In genomic region chr20:45593498-45593897, GRCh38 we compare ENCODE assay signal across 37 cellular contexts. TPM values are rescaled to one million over a fixed set of nuclear protein-coding genes. Genes with fewer than 3 reads are reported as not detected.
"Had no signal": no experiment of that assay in that cellular context is flagged by ENCODE, and none has a peak within 500 bp of the region (broad histone marks: within the 10 kb centered on the region; RNA-seq: fewer than 3 reads in every experiment).

No MANE protein-coding gene starts in this region.

- H3K4me1 ChIP-seq: adrenal gland, ascending aorta, body of pancreas, breast epithelium had no signal

- H3K9me3 ChIP-seq: adrenal gland, ascending aorta, body of pancreas had no signal

- H3K4me3 ChIP-seq: adrenal gland, ascending aorta, body of pancreas, breast epithelium, cardiac muscle cell had no signal

- ATAC-seq: activated naive CD4-positive, alpha-beta T cell treated with anti-CD3 and anti-CD28 coated beads, Interleukin-2, amount 50 U/mL, for 72 hours; activated naive CD8-positive, alpha-beta T cell treated with anti-CD3 and anti-CD28 coated beads, Interleukin-2, amount 50 U/mL, for 24 hours; activated T-cell treated with anti-CD3 and anti-CD28 coated beads, Interleukin-2, amount 50 U/mL, for 4 hours; activated T-cell treated with anti-CD3 and anti-CD28 coated beads, Interleukin-2, amount 50 U/mL, for 72 hours; activated T-helper 17 cell treated with anti-CD3 and anti-CD28 coated beads, Interleukin-2, amount 50 U/mL, for 72 hours; body of pancreas had no signal

- DNase-seq: activated effector memory CD4-positive, alpha-beta T cell treated with anti-CD3 and anti-CD28 coated beads, Interleukin-2, amount 50 U/mL, for 16 hours; activated effector memory CD4-positive, alpha-beta T cell treated with Interleukin-2 at 50 U/mL for 16 hours; activated gamma-delta T cell; activated gamma-delta T cell treated with Interleukin-2 at 50 U/mL for 16 hours; activated naive CD4-positive, alpha-beta T cell; activated naive CD4-positive, alpha-beta T cell treated with anti-CD3 and anti-CD28 coated beads for 36 hours; activated naive CD4-positive, alpha-beta T cell treated with anti-CD3 and anti-CD28 coated beads, Interleukin-2, amount 10 ng/mL, durations not matched to agents 7 days and 5 days; activated naive CD4-positive, alpha-beta T cell treated with Interleukin-2 at 50 U/mL for 16 hours; activated naive CD8-positive, alpha-beta T cell treated with anti-CD3 and anti-CD28 coated beads for 36 hours; activated naive CD8-positive, alpha-beta T cell treated with anti-CD3 and anti-CD28 coated beads, Interleukin-2, amount 10 ng/mL, durations not matched to agents 7 days and 5 days; activated naive CD8-positive, alpha-beta T cell treated with anti-CD3 and anti-CD28 coated beads, Interleukin-2, amount 50 U/mL, for 24 hours; activated T-cell treated with anti-CD3 and anti-CD28 coated beads, Interleukin-2, amount 50 U/mL, for 24 hours; activated T-cell treated with anti-CD3 and anti-CD28 coated beads, Interleukin-2, amount 50 U/mL, for 4 hours; activated T-cell treated with anti-CD3 and anti-CD28 coated beads, Interleukin-2, amount 50 U/mL, for 48 hours; activated T-cell treated with anti-CD3 and anti-CD28 coated beads, Interleukin-2, amount 50 U/mL, for 72 hours; adrenal gland; amniotic stem cell; amygdala; anterior cingulate cortex; aorta; body of pancreas; brain microvascular endothelial cell; caudate nucleus; central memory CD4-positive, alpha-beta T cell; cerebellar nuclear complex had no signal

- FAIRE-seq: astrocyte, bronchial epithelial cell had no signal

- H3K36me3 ChIP-seq: adrenal gland, ascending aorta, brain microvascular endothelial cell, breast epithelium, cardiac muscle cell had no signal

- H3K27ac ChIP-seq: adrenal gland, ascending aorta, body of pancreas, brain microvascular endothelial cell, breast epithelium, cardiac muscle cell had no signal

RNA-seq across cellular contexts. Expression of gene WFDC8, which starts 14.4 kb away (rescaled TPM):
- total RNA-seq: activated naive CD4-positive, alpha-beta T cell treated with anti-CD3 and anti-CD28 coated beads for 36 hours; activated naive CD4-positive, alpha-beta T cell treated with anti-CD3 and anti-CD28 coated beads, Interleukin-2, amount 50 U/mL, for 72 hours; activated naive CD8-positive, alpha-beta T cell treated with anti-CD3 and anti-CD28 coated beads for 36 hours; activated naive CD8-positive, alpha-beta T cell treated with anti-CD3 and anti-CD28 coated beads, Interleukin-2, amount 10 ng/mL, durations not matched to agents 7 days and 5 days; activated T-cell treated with anti-CD3 and anti-CD28 coated beads, Interleukin-2, amount 50 U/mL, for 4 hours; activated T-cell treated with anti-CD3 and anti-CD28 coated beads, Interleukin-2, amount 50 U/mL, for 72 hours; activated T-helper 1 cell treated with anti-CD3 and anti-CD28 coated beads, Interleukin-12 subunit alpha, Interleukin-12 subunit beta, Interleukin-2, Interleukin-4 antibody, amounts not matched to agents 30 ng/mL and 10 ng/mL and 1 ng/mL, durations not matched to agents 14 hours and 24 hours and 36 hours; activated T-helper 17 cell treated with anti-CD3 and anti-CD28 coated beads, Interleukin-2, amount 50 U/mL, for 72 hours; activated T-helper 2 cell treated with anti-CD3 and anti-CD28 coated beads, Interferon-gamma antibody, Interleukin-2, Interleukin-4, amounts not matched to agents 10 μg/mL and 5 μg/mL and 100 μg/mL, durations not matched to agents 14 hours and 24 hours and 36 hours; adrenal gland; aorta; ascending aorta; astrocyte; body of pancreas; breast epithelium; bronchial epithelial cell; cardiac muscle cell; cardiac septum; cerebellum; chondrocyte had no signal

RNA-seq across cellular contexts. Expression of gene WFDC10A, which starts 36.0 kb away (rescaled TPM):
- total RNA-seq: activated naive CD4-positive, alpha-beta T cell treated with anti-CD3 and anti-CD28 coated beads for 36 hours; activated naive CD4-positive, alpha-beta T cell treated with anti-CD3 and anti-CD28 coated beads, Interleukin-2, amount 50 U/mL, for 72 hours; activated naive CD8-positive, alpha-beta T cell treated with anti-CD3 and anti-CD28 coated beads for 36 hours; activated naive CD8-positive, alpha-beta T cell treated with anti-CD3 and anti-CD28 coated beads, Interleukin-2, amount 10 ng/mL, durations not matched to agents 7 days and 5 days; activated T-cell treated with anti-CD3 and anti-CD28 coated beads, Interleukin-2, amount 50 U/mL, for 4 hours; activated T-cell treated with anti-CD3 and anti-CD28 coated beads, Interleukin-2, amount 50 U/mL, for 72 hours; activated T-helper 1 cell treated with anti-CD3 and anti-CD28 coated beads, Interleukin-12 subunit alpha, Interleukin-12 subunit beta, Interleukin-2, Interleukin-4 antibody, amounts not matched to agents 30 ng/mL and 10 ng/mL and 1 ng/mL, durations not matched to agents 14 hours and 24 hours and 36 hours; activated T-helper 17 cell treated with anti-CD3 and anti-CD28 coated beads, Interleukin-2, amount 50 U/mL, for 72 hours; activated T-helper 2 cell treated with anti-CD3 and anti-CD28 coated beads, Interferon-gamma antibody, Interleukin-2, Interleukin-4, amounts not matched to agents 10 μg/mL and 5 μg/mL and 100 μg/mL, durations not matched to agents 14 hours and 24 hours and 36 hours; adrenal gland; aorta; ascending aorta; astrocyte; body of pancreas; breast epithelium; bronchial epithelial cell; cardiac muscle cell; cardiac septum; cerebellum; chondrocyte had no signal

RNA-seq across cellular contexts. Expression of gene WFDC9, which starts 37.6 kb away (rescaled TPM):
- total RNA-seq: activated naive CD4-positive, alpha-beta T cell treated with anti-CD3 and anti-CD28 coated beads for 36 hours; activated naive CD4-positive, alpha-beta T cell treated with anti-CD3 and anti-CD28 coated beads, Interleukin-2, amount 50 U/mL, for 72 hours; activated naive CD8-positive, alpha-beta T cell treated with anti-CD3 and anti-CD28 coated beads for 36 hours; activated naive CD8-positive, alpha-beta T cell treated with anti-CD3 and anti-CD28 coated beads, Interleukin-2, amount 10 ng/mL, durations not matched to agents 7 days and 5 days; activated T-cell treated with anti-CD3 and anti-CD28 coated beads, Interleukin-2, amount 50 U/mL, for 4 hours; activated T-cell treated with anti-CD3 and anti-CD28 coated beads, Interleukin-2, amount 50 U/mL, for 72 hours; activated T-helper 1 cell treated with anti-CD3 and anti-CD28 coated beads, Interleukin-12 subunit alpha, Interleukin-12 subunit beta, Interleukin-2, Interleukin-4 antibody, amounts not matched to agents 30 ng/mL and 10 ng/mL and 1 ng/mL, durations not matched to agents 14 hours and 24 hours and 36 hours; activated T-helper 17 cell treated with anti-CD3 and anti-CD28 coated beads, Interleukin-2, amount 50 U/mL, for 72 hours; activated T-helper 2 cell treated with anti-CD3 and anti-CD28 coated beads, Interferon-gamma antibody, Interleukin-2, Interleukin-4, amounts not matched to agents 10 μg/mL and 5 μg/mL and 100 μg/mL, durations not matched to agents 14 hours and 24 hours and 36 hours; adrenal gland; aorta; ascending aorta; astrocyte; body of pancreas; breast epithelium; bronchial epithelial cell; cardiac muscle cell; cardiac septum; cerebellum; chondrocyte had no signal

RNA-seq across cellular contexts. Expression of gene EPPIN, which starts 46.3 kb away (rescaled TPM):
- total RNA-seq: activated naive CD4-positive, alpha-beta T cell treated with anti-CD3 and anti-CD28 coated beads for 36 hours; activated naive CD4-positive, alpha-beta T cell treated with anti-CD3 and anti-CD28 coated beads, Interleukin-2, amount 50 U/mL, for 72 hours; activated naive CD8-positive, alpha-beta T cell treated with anti-CD3 and anti-CD28 coated beads for 36 hours; activated naive CD8-positive, alpha-beta T cell treated with anti-CD3 and anti-CD28 coated beads, Interleukin-2, amount 10 ng/mL, durations not matched to agents 7 days and 5 days; activated T-cell treated with anti-CD3 and anti-CD28 coated beads, Interleukin-2, amount 50 U/mL, for 4 hours; activated T-cell treated with anti-CD3 and anti-CD28 coated beads, Interleukin-2, amount 50 U/mL, for 72 hours; activated T-helper 1 cell treated with anti-CD3 and anti-CD28 coated beads, Interleukin-12 subunit alpha, Interleukin-12 subunit beta, Interleukin-2, Interleukin-4 antibody, amounts not matched to agents 30 ng/mL and 10 ng/mL and 1 ng/mL, durations not matched to agents 14 hours and 24 hours and 36 hours; activated T-helper 17 cell treated with anti-CD3 and anti-CD28 coated beads, Interleukin-2, amount 50 U/mL, for 72 hours; activated T-helper 2 cell treated with anti-CD3 and anti-CD28 coated beads, Interferon-gamma antibody, Interleukin-2, Interleukin-4, amounts not matched to agents 10 μg/mL and 5 μg/mL and 100 μg/mL, durations not matched to agents 14 hours and 24 hours and 36 hours; adrenal gland; aorta; ascending aorta; astrocyte; body of pancreas; breast epithelium; bronchial epithelial cell; cardiac muscle cell; cardiac septum; cerebellum; chondrocyte had no signal

RNA-seq across cellular contexts. Expression of gene WFDC6, which starts 54.2 kb away (rescaled TPM):
- total RNA-seq: activated naive CD4-positive, alpha-beta T cell treated with anti-CD3 and anti-CD28 coated beads for 36 hours; activated naive CD4-positive, alpha-beta T cell treated with anti-CD3 and anti-CD28 coated beads, Interleukin-2, amount 50 U/mL, for 72 hours; activated naive CD8-positive, alpha-beta T cell treated with anti-CD3 and anti-CD28 coated beads for 36 hours; activated naive CD8-positive, alpha-beta T cell treated with anti-CD3 and anti-CD28 coated beads, Interleukin-2, amount 10 ng/mL, durations not matched to agents 7 days and 5 days; activated T-cell treated with anti-CD3 and anti-CD28 coated beads, Interleukin-2, amount 50 U/mL, for 4 hours; activated T-cell treated with anti-CD3 and anti-CD28 coated beads, Interleukin-2, amount 50 U/mL, for 72 hours; activated T-helper 1 cell treated with anti-CD3 and anti-CD28 coated beads, Interleukin-12 subunit alpha, Interleukin-12 subunit beta, Interleukin-2, Interleukin-4 antibody, amounts not matched to agents 30 ng/mL and 10 ng/mL and 1 ng/mL, durations not matched to agents 14 hours and 24 hours and 36 hours; activated T-helper 17 cell treated with anti-CD3 and anti-CD28 coated beads, Interleukin-2, amount 50 U/mL, for 72 hours; activated T-helper 2 cell treated with anti-CD3 and anti-CD28 coated beads, Interferon-gamma antibody, Interleukin-2, Interleukin-4, amounts not matched to agents 10 μg/mL and 5 μg/mL and 100 μg/mL, durations not matched to agents 14 hours and 24 hours and 36 hours; adrenal gland; aorta; ascending aorta; astrocyte; body of pancreas; breast epithelium; bronchial epithelial cell; cardiac muscle cell; cardiac septum; cerebellum; chondrocyte had no signal
